ENCODE assay signal across 1 cellular context in the genomic region with DNA sequence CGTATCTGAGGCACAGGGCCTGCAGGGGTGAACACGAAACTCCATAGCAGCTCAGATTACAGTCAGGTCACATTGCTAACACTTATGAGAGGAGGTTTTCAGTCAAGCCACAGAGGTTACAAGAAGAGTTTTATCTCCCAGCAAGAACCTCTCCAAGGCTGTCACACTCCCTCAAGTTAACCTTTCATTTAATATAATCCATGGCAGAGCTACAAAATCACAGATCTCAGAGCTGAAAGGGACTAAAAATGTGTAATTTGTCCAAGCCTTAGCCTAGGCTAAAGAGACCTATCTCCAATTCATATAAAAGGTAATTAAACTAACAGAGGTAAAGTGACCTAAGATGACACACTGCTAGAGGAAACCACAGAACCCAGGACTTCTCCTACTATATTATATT.
TF ChIP-seq lines count a peak whose summit lies in the region.

No MANE protein-coding gene starts in this region.

TF ChIP-seq in GM12878, 131 proteins besides CTCF, POLR2A, EP300 and RAD21 (continued from another document):
- TF ChIP-seq, protein P1, sequence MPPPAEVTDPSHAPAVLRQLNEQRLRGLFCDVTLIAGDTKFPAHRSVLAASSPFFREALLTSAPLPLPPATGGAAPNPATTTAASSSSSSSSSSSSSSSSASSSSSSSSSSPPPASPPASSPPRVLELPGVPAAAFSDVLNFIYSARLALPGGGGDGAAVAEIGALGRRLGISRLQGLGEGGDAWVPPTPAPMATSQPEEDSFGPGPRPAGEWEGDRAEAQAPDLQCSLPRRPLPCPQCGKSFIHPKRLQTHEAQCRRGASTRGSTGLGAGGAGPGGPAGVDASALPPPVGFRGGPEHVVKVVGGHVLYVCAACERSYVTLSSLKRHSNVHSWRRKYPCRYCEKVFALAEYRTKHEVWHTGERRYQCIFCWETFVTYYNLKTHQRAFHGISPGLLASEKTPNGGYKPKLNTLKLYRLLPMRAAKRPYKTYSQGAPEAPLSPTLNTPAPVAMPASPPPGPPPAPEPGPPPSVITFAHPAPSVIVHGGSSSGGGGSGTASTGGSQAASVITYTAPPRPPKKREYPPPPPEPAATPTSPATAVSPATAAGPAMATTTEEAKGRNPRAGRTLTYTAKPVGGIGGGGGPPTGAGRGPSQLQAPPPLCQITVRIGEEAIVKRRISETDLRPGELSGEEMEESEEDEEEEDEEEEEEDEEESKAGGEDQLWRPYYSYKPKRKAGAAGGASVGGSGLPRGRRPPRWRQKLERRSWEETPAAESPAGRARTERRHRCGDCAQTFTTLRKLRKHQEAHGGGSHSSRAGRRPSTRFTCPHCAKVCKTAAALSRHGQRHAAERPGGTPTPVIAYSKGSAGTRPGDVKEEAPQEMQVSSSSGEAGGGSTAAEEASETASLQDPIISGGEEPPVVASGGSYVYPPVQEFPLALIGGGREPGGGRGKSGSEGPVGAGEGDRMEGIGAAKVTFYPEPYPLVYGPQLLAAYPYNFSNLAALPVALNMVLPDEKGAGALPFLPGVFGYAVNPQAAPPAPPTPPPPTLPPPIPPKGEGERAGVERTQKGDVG (CRISPR knock-in tag; IDR thresholded peaks at IDR 0.05) = no peak
- TF ChIP-seq SPI1 (IDR thresholded peaks at IDR 0.05; ENCODE audit: borderline replicate concordance, insufficient read depth, low read depth, low read length) = no peak
- TF ChIP-seq, protein P2, sequence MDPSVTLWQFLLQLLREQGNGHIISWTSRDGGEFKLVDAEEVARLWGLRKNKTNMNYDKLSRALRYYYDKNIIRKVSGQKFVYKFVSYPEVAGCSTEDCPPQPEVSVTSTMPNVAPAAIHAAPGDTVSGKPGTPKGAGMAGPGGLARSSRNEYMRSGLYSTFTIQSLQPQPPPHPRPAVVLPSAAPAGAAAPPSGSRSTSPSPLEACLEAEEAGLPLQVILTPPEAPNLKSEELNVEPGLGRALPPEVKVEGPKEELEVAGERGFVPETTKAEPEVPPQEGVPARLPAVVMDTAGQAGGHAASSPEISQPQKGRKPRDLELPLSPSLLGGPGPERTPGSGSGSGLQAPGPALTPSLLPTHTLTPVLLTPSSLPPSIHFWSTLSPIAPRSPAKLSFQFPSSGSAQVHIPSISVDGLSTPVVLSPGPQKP (IDR thresholded peaks at IDR 0.05; ENCODE audit: low read depth, low read length) = no peak
